1 cellular context compared by ENCODE assay signal in genomic region chr6:34237316-34237721, GRCh38.
TF ChIP-seq lines count a peak whose summit lies in the region.

No MANE protein-coding gene starts in this region.

TF ChIP-seq in GM23338, 12 proteins besides CTCF, POLR2A, EP300 and RAD21 (continued from another document):
- no peak for TF ChIP-seq REST (IDR thresholded peaks at IDR 0.05; ENCODE audit: unreplicated experiment)
